18 cellular contexts compared by ENCODE assay signal in the genomic region with DNA sequence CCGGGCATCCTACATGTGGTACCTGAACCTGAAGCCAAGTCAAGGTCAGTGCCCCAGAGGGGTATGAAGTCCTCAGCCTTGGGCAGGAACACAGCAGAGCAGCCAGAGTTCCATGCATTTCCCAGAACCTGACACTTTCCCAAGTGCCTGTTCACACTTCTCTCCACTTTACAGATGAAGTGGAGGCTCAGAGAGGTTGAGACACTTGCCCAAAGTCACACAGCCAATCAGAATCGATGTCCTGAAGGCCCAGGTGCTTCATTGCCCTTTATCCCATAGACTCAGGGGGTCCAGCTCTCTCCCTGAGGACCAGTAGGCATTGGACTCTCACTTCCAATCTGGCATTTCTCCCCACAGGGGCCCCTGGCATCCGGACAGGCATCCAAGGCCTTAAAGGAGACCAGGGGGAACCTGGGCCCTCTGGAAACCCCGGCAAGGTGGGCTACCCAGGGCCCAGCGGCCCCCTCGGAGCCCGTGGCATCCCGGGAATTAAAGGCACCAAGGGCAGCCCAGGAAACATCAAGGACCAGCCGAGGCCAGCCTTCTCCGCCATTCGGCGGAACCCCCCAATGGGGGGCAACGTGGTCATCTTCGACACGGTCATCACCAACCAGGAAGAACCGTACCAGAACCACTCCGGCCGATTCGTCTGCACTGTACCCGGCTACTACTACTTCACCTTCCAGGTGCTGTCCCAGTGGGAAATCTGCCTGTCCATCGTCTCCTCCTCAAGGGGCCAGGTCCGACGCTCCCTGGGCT. TPM values are rescaled to one million over a fixed set of nuclear protein-coding genes. Genes with fewer than 3 reads are reported as not detected.
DNase-seq lines count a peak whose midpoint lies in the region; ATAC-seq and TF ChIP-seq lines count a peak whose summit lies in the region.
"Had no signal": no experiment of that assay in that cellular context is flagged by ENCODE, and none has a peak within 500 bp of the region (broad histone marks: within the 10 kb centered on the region; RNA-seq: fewer than 3 reads in every experiment).

No MANE protein-coding gene starts in this region.

- H3K9me3 ChIP-seq in BLaER1 treated with 17β-estradiol and CSF1 and Interleukin-3, amounts not matched to agents 10 nM and 100 nM (replicated peaks in 1 of 11), result peaks cover 0 to 19% (median 16%) of the 10 kb centered on the region in 11 experiments; a peak in 20 of 22 replicates
- H3K9me3 ChIP-seq in HEK293 (ENCODE audit: control insufficient read depth, insufficient read depth, low read depth, low read length) (no peaks in the 10 kb centered on the region), esophagus muscularis mucosa (no peaks in the 10 kb centered on the region), subcutaneous abdominal adipose tissue (ENCODE audit: control insufficient read depth in 5 of 5, low read length in 5 of 5) (no peaks in the 10 kb centered on the region)
- H3K9me3 ChIP-seq: HAP-1 had no signal

- CTCF ChIA-PET in HEK293 (lab: Yijun Ruan, JAX), result interaction anchor here (0.6 to 5.4 kb wide), 3 partner anchors 218 to 506 kb away, joined by 3 to 93 read pairs (median 4); no protein-coding TSS in a partner anchor

- 79% methylated on average over 12 of the region's 23 CpGs for WGBS in esophagus muscularis mucosa

- DNase-seq in esophagus muscularis mucosa (ENCODE audit: extremely low spot score) (no peak), NCI-H748 treated with DMSO at 0.1 percent for 48 hours (lab: John Stamatoyannopoulos, UW) (no peak)
- DNase-seq: AML-193, DND-41, NCI-H1417 treated with DMSO at 0.1 percent for 48 hours, NCI-H187 treated with DMSO at 0.1 percent for 48 hours, NCI-H2227 treated with DMSO at 0.1 percent for 48 hours, NCI-H510A treated with DMSO at 0.1 percent for 48 hours, PC-9, SIG-M5 had no signal

- no peak for ATAC-seq in GM19035 (IDR thresholded peaks at IDR 0.05; ENCODE audit: unreplicated experiment)
- no peak for ATAC-seq in HG03520 (IDR thresholded peaks at IDR 0.05; ENCODE audit: unreplicated experiment)

- H3K4me3 ChIP-seq in BLaER1 treated with 17β-estradiol and CSF1 and Interleukin-3, amounts not matched to agents 10 nM and 100 nM, result peak overlapping the region in 3 of 10 experiments; percentile 68 to 90 (median 84); a peak in 6 of 20 replicates
- H3K4me3 ChIP-seq in HEK293 (ENCODE audit: low read depth, low read length) (no peak overlapping the region), esophagus muscularis mucosa (peak overlapping the region; percentile 31 to 40 (median 32)), subcutaneous abdominal adipose tissue (ENCODE audit: low read depth in 1 of 5, low read length in 5 of 5) (peak overlapping the region; percentile 6 to 62 (median 22))
- H3K4me3 ChIP-seq: HAP-1, PC-9 had no signal

- POLR2A ChIA-PET in HEK293 (lab: Yijun Ruan, JAX), result no interaction called here

- peaks cover 0 to 53% (median 0%) of the 10 kb centered on the region in 11 experiments; a peak in 6 of 22 replicates for H3K36me3 ChIP-seq in BLaER1 treated with 17β-estradiol and CSF1 and Interleukin-3, amounts not matched to agents 10 nM and 100 nM
- H3K36me3 ChIP-seq in HEK293 (ENCODE audit: control insufficient read depth in 2 of 2, insufficient read depth in 1 of 2, low read length in 2 of 2) (no peaks in the 10 kb centered on the region), esophagus muscularis mucosa (no peaks in the 10 kb centered on the region), subcutaneous abdominal adipose tissue (ENCODE audit: control insufficient read depth in 5 of 5, insufficient read depth in 5 of 5, low read length in 5 of 5) (peaks cover 0 to 2% (median 0%) of the 10 kb centered on the region in 5 donors)
- H3K36me3 ChIP-seq: HAP-1 had no signal

- peaks cover 0 to 21% (median 0%) of the 10 kb centered on the region in 11 experiments; a peak in 6 of 22 replicates for H4K20me1 ChIP-seq in BLaER1 treated with 17β-estradiol and CSF1 and Interleukin-3, amounts not matched to agents 10 nM and 100 nM

- H3K9ac ChIP-seq in BLaER1 treated with 17β-estradiol and CSF1 and Interleukin-3, amounts not matched to agents 10 nM and 100 nM, result peak overlapping the region in 3 of 11 experiments; percentile 66 to 88 (median 82); a peak in 5 of 22 replicates
- H3K9ac ChIP-seq in subcutaneous abdominal adipose tissue (ENCODE audit: low read length in 5 of 5), result peak overlapping the region in 3 of 5 donors; percentile 21 to 33 (median 26)

- peak overlapping the region in 9 of 11 experiments; percentile 0 to 100 (median 31); a peak in 16 of 22 replicates for H3K4me2 ChIP-seq in BLaER1 treated with 17β-estradiol and CSF1 and Interleukin-3, amounts not matched to agents 10 nM and 100 nM
- H3K4me2 ChIP-seq: PC-9 had no signal

- peaks cover 59 to 100% (median 72%) of the 10 kb centered on the region in 10 experiments for H3K4me1 ChIP-seq in BLaER1 treated with 17β-estradiol and CSF1 and Interleukin-3, amounts not matched to agents 10 nM and 100 nM
- H3K4me1 ChIP-seq in HEK293 (ENCODE audit: control insufficient read depth, insufficient read depth, low read length) (no peaks in the 10 kb centered on the region), esophagus muscularis mucosa (peaks cover 0 to 11% (median 7%) of the 10 kb centered on the region in 4 donors), subcutaneous abdominal adipose tissue (ENCODE audit: control insufficient read depth in 5 of 5, insufficient read depth in 5 of 5, low read length in 5 of 5) (peaks cover 0 to 38% (median 22%) of the 10 kb centered on the region in 5 donors)
- H3K4me1 ChIP-seq: HAP-1 had no signal

- intact Hi-C loops in esophagus muscularis mucosa (cut with DNase I), result no loop called here

- no peak for TF ChIP-seq EP300 in esophagus muscularis mucosa (IDR thresholded peaks at IDR 0.05)

- H3K27ac ChIP-seq in BLaER1 treated with 17β-estradiol and CSF1 and Interleukin-3, amounts not matched to agents 10 nM and 100 nM, result peak overlapping the region in 3 of 11 experiments; percentile 63 to 77 (median 75); a peak in 6 of 22 replicates
- no peak overlapping the region for H3K27ac ChIP-seq in HEK293 (ENCODE audit: extremely low read depth, low read depth, low read length)
- no peak overlapping the region for H3K27ac ChIP-seq in esophagus muscularis mucosa (replicated peaks in 1 of 4)
- H3K27ac ChIP-seq in subcutaneous abdominal adipose tissue (ENCODE audit: low read depth, low read length), result no peak overlapping the region
- H3K27ac ChIP-seq: PC-9, RWPE1 had no signal

- no peak for TF ChIP-seq CTCF in HEK293 (tag by site-specific recombination; IDR thresholded peaks at IDR 0.05)
- no peak for TF ChIP-seq CTCF in esophagus muscularis mucosa (IDR thresholded peaks at IDR 0.05)

- TF ChIP-seq POLR2A in esophagus muscularis mucosa (IDR thresholded peaks at IDR 0.05; ENCODE audit: low read depth), result no peak

- H3K27me3 ChIP-seq in BLaER1 treated with 17β-estradiol and CSF1 and Interleukin-3, amounts not matched to agents 10 nM and 100 nM, result no peaks in the 10 kb centered on the region
- H3K27me3 ChIP-seq in esophagus muscularis mucosa (peaks cover 0 to 66% (median 0%) of the 10 kb centered on the region in 4 donors), subcutaneous abdominal adipose tissue (ENCODE audit: control insufficient read depth in 5 of 5, insufficient read depth in 4 of 5, low read length in 5 of 5) (peaks cover 3 to 35% (median 12%) of the 10 kb centered on the region in 5 donors)

TF ChIP-seq in HEK293, 187 proteins besides CTCF, POLR2A, EP300 and RAD21:
- no peak for TF ChIP-seq BCL11B (tag by site-specific recombination; IDR thresholded peaks at IDR 0.05; ENCODE audit: low read depth)
- TF ChIP-seq, protein P1, sequence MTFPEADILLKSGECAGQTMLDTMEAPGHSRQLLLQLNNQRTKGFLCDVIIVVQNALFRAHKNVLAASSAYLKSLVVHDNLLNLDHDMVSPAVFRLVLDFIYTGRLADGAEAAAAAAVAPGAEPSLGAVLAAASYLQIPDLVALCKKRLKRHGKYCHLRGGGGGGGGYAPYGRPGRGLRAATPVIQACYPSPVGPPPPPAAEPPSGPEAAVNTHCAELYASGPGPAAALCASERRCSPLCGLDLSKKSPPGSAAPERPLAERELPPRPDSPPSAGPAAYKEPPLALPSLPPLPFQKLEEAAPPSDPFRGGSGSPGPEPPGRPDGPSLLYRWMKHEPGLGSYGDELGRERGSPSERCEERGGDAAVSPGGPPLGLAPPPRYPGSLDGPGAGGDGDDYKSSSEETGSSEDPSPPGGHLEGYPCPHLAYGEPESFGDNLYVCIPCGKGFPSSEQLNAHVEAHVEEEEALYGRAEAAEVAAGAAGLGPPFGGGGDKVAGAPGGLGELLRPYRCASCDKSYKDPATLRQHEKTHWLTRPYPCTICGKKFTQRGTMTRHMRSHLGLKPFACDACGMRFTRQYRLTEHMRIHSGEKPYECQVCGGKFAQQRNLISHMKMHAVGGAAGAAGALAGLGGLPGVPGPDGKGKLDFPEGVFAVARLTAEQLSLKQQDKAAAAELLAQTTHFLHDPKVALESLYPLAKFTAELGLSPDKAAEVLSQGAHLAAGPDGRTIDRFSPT (tag by site-specific recombination; IDR thresholded peaks at IDR 0.05), result no peak
- TF ChIP-seq ZBTB20 (tag by site-specific recombination; IDR thresholded peaks at IDR 0.05), result no peak
- no peak for TF ChIP-seq PRDM1 (tag by site-specific recombination; IDR thresholded peaks at IDR 0.05)
- peak; percentile 88; the same call in 1 of the 2 replicates for TF ChIP-seq ZNF768 (tag by site-specific recombination; IDR thresholded peaks at IDR 0.05)
- no peak for TF ChIP-seq ZNF132 (tag by site-specific recombination; IDR thresholded peaks at IDR 0.05; ENCODE audit: borderline replicate concordance)
- TF ChIP-seq SP2 (tag by site-specific recombination; IDR thresholded peaks at IDR 0.05), result no peak

RNA-seq across cellular contexts. Expression of a gene that starts 2.2 kb away (rescaled TPM):
- 100 to 1,000 TPM; 132 to 359 (median 164) TPM for total RNA-seq in esophagus muscularis mucosa
- total RNA-seq: G401, PC-9 had no signal

RNA-seq across cellular contexts. Expression of a gene that starts 4.8 kb away (rescaled TPM):
- 100 to 1,000 TPM; 171 to 311 (median 181) TPM for total RNA-seq in esophagus muscularis mucosa
- total RNA-seq: G401, PC-9 had no signal

RNA-seq across cellular contexts. Expression of a gene that starts 14.4 kb away (rescaled TPM):
- 100 to 1,000 TPM; 254 to 583 (median 288) TPM for total RNA-seq in esophagus muscularis mucosa
- total RNA-seq: G401, PC-9 had no signal
